ENCODE assay signal across 19 cellular contexts in the genomic region with DNA sequence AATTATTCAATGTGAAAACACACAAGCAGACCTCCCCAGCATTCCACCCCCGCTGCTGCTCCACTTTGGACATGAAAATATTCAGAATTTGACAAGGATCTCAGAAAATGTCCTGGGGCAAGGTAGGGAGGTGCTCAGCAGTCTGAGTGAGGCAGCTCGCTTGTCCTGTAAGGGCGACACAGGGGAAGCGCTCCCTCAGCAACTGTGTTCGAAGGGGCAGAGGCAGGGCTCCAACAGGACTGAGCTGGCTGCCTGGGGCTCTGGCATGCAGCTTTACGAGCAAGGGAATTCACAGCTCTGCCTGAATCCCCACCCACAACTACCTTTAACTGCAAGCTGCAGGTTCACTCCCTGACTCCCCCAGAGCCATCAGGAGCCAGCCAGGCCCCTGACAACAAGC.
DNase-seq lines count a peak whose midpoint lies in the region; ATAC-seq and TF ChIP-seq lines count a peak whose summit lies in the region.
"Had no signal": no experiment of that assay in that cellular context is flagged by ENCODE, and none has a peak within 500 bp of the region (broad histone marks: within the 10 kb centered on the region; RNA-seq: fewer than 3 reads in every experiment).

No MANE protein-coding gene starts in this region.

- no peak overlapping the region for H4K91ac ChIP-seq in H9 (ENCODE audit: insufficient read length, low read depth, low read length)

- H3K36me3 Mint-ChIP-seq in H9 (ENCODE audit: insufficient read depth in 1 of 3, low read depth in 3 of 3): peaks cover 0 to 14% (median 3%) of the 10 kb centered on the region in 3 experiments; a peak in 3 of 7 replicates
- H3K36me3 Mint-ChIP-seq in MCF 10A (ENCODE audit: insufficient read depth, unreplicated experiment): no peaks in the 10 kb centered on the region

- CTCF ChIA-PET in MCF 10A (lab: Yijun Ruan, JAX): interaction anchor here (0.6 kb wide), 1 partner anchor 11 kb away, joined by 3 read pairs; no protein-coding TSS in a partner anchor

- H2BK12ac ChIP-seq in H9 (ENCODE audit: insufficient read length, low read depth, low read length): no peak overlapping the region

- H3K27ac ChIP-seq in H9 (ENCODE audit: insufficient read length, low read depth, low read length): no peak overlapping the region
- no peak overlapping the region for H3K27ac ChIP-seq in hepatocyte

- no peak for TF ChIP-seq CTCF in H9 (conservative IDR thresholded peaks at IDR 0.05)
- no peak for TF ChIP-seq CTCF in MCF 10A (IDR thresholded peaks at IDR 0.05; ENCODE audit: unreplicated experiment)
- TF ChIP-seq CTCF in hepatocyte (IDR thresholded peaks at IDR 0.05; ENCODE audit: poor library complexity): no peak
- TF ChIP-seq CTCF in omental fat pad (IDR thresholded peaks at IDR 0.05): no peak
- TF ChIP-seq CTCF in GM10266 (IDR thresholded peaks at IDR 0.05; ENCODE audit: control insufficient read depth, insufficient read depth, low read depth, missing control alignments): no peak

- H3K4me2 ChIP-seq in H9 (ENCODE audit: insufficient read depth, insufficient read length, low read length) (no peak overlapping the region), hepatocyte (no peak overlapping the region)

- no peak overlapping the region for H2AK5ac ChIP-seq in H9 (ENCODE audit: insufficient read length, low read length)

- H3K27me3 Mint-ChIP-seq in H9 (ENCODE audit: low read depth) (no peaks in the 10 kb centered on the region; the same call in none of the 2 replicates), MCF 10A (ENCODE audit: insufficient read depth, unreplicated experiment) (no peaks in the 10 kb centered on the region)
- H3K27me3 Mint-ChIP-seq: activated CD4-positive, alpha-beta T cell treated with anti-CD3 and anti-CD28 coated beads, Interleukin-2, amount 10 ng/mL, durations not matched to agents 24 days and 14 days; CD8-positive, alpha-beta memory T cell had no signal

- no peak overlapping the region for H3K14ac ChIP-seq in H9 (ENCODE audit: insufficient read depth, low read length)

- H3K27me3 ChIP-seq in H9 (ENCODE audit: insufficient read depth, low read length) (no peaks in the 10 kb centered on the region), hepatocyte (no peaks in the 10 kb centered on the region)

- no peak overlapping the region for H2BK5ac ChIP-seq in H9 (ENCODE audit: insufficient read length, low read length)

- no peaks in the 10 kb centered on the region for H3K79me1 ChIP-seq in H9 (ENCODE audit: insufficient read depth, low read depth, low read length, poor library complexity, severe bottlenecking)

- peak; percentile 36 for ATAC-seq in omental fat pad (ENCODE audit: low FRiP score)
- ATAC-seq: mucosa of descending colon had no signal

- no peak overlapping the region for H3K4ac ChIP-seq in H9 (ENCODE audit: low read depth, low read length)

- no peaks in the 10 kb centered on the region for H3K9me3 ChIP-seq in H9 (ENCODE audit: control insufficient read depth, low read depth, low read length)
- no peaks in the 10 kb centered on the region for H3K9me3 ChIP-seq in hepatocyte (ENCODE audit: low read depth)
- H3K9me3 ChIP-seq: mucosa of descending colon had no signal

- POLR2A ChIA-PET in MCF 10A (lab: Yijun Ruan, JAX): no interaction called here

- H3K4me1 Mint-ChIP-seq in H9 (peaks cover 13 to 22% of the 10 kb centered on the region in 2 experiments), MCF 10A (ENCODE audit: insufficient read depth, unreplicated experiment) (peaks cover 37% of the 10 kb centered on the region)
- H3K4me1 Mint-ChIP-seq: activated CD4-positive, alpha-beta T cell treated with anti-CD3 and anti-CD28 coated beads, Interleukin-2, amount 10 ng/mL, durations not matched to agents 24 days and 14 days; CD8-positive, alpha-beta memory T cell had no signal

- intact Hi-C loops in MCF 10A (cut with micrococcal nuclease): no loop called here

- peak; percentile 71 for DNase-seq in H9
- peak; percentile 54 for DNase-seq in MCF 10A (ENCODE audit: unreplicated experiment)
- DNase-seq in hepatocyte (ENCODE audit: low spot score): peak; percentile 26
- DNase-seq in omental fat pad (ENCODE audit: low spot score): no peak
- DNase-seq in dermis blood vessel endothelial cell: no peak
- DNase-seq in NOMO-1 (lab: John Stamatoyannopoulos, UW; ENCODE audit: unreplicated experiment in 2 of 2): no peak
- no peak for DNase-seq in activated T-cell treated with anti-CD3 and anti-CD28 coated beads, Interleukin-2, amount 50 U/mL, for 48 hours
- DNase-seq in GM10266 (ENCODE audit: extremely low spot score): no peak
- DNase-seq: activated CD4-positive, alpha-beta T cell treated with anti-CD3 and anti-CD28 coated beads, Interleukin-2, amount 10 ng/mL, durations not matched to agents 24 days and 14 days; activated naive CD4-positive, alpha-beta T cell treated with Interleukin-2 at 50 U/mL for 16 hours; CD8-positive, alpha-beta memory T cell; cortex of kidney; mucosa of descending colon; NCI-H1048; NCI-H2081; NCI-H510A treated with DMSO at 0.1 percent for 48 hours; nucleus accumbens; stimulated activated CD4-positive, alpha-beta T cell treated with anti-CD3 and anti-CD28 coated beads, Interleukin-4, amount 100 ng/mL, for 24 hours; substantia nigra had no signal

- H3K9me3 Mint-ChIP-seq in H9 (peaks cover 0 to 8% of the 10 kb centered on the region in 2 experiments; a peak in 1 of 5 replicates), MCF 10A (ENCODE audit: unreplicated experiment) (no peaks in the 10 kb centered on the region)
- H3K9me3 Mint-ChIP-seq: activated CD4-positive, alpha-beta T cell treated with anti-CD3 and anti-CD28 coated beads, Interleukin-2, amount 10 ng/mL, durations not matched to agents 24 days and 14 days had no signal

- no peaks in the 10 kb centered on the region for H3K79me2 ChIP-seq in H9 (ENCODE audit: insufficient read depth, low read length)
- no peaks in the 10 kb centered on the region for H3K79me2 ChIP-seq in hepatocyte

- no peak overlapping the region for H3K4me3 Mint-ChIP-seq in H9
- no peak overlapping the region for H3K4me3 Mint-ChIP-seq in MCF 10A (ENCODE audit: unreplicated experiment)
- H3K4me3 Mint-ChIP-seq: activated CD4-positive, alpha-beta T cell treated with anti-CD3 and anti-CD28 coated beads, Interleukin-2, amount 10 ng/mL, durations not matched to agents 24 days and 14 days; CD8-positive, alpha-beta memory T cell had no signal

- no peak overlapping the region for H3K56ac ChIP-seq in H9 (ENCODE audit: insufficient read length, low read depth, low read length)

- no peaks in the 10 kb centered on the region for H3K9me2 ChIP-seq in hepatocyte (replicated peaks; ENCODE audit: insufficient read depth)

- no peak overlapping the region for H2BK15ac ChIP-seq in H9 (ENCODE audit: low read depth, low read length)

- no peak overlapping the region for H2BK120ac ChIP-seq in H9 (ENCODE audit: low read depth, low read length, poor library complexity, severe bottlenecking)

- H4K5ac ChIP-seq in H9 (ENCODE audit: insufficient read length, low read depth, low read length): no peak overlapping the region

- no peak overlapping the region for H3K18ac ChIP-seq in H9 (ENCODE audit: insufficient read length, low read depth, low read length)

- H4K20me1 ChIP-seq in H9 (ENCODE audit: control insufficient read depth, insufficient read depth, insufficient read length): no peaks in the 10 kb centered on the region
- no peaks in the 10 kb centered on the region for H4K20me1 ChIP-seq in hepatocyte (ENCODE audit: insufficient read depth, poor library complexity, severe bottlenecking)

- no peak overlapping the region for H2AFZ ChIP-seq in H9 (ENCODE audit: low read length)
- H2AFZ ChIP-seq in hepatocyte: no peak overlapping the region

- H3K23ac ChIP-seq in H9 (ENCODE audit: insufficient read length, low read depth, low read length): no peak overlapping the region

- H3K9ac ChIP-seq in H9 (ENCODE audit: extremely low read depth, insufficient read length, low read length): no peak overlapping the region

- H3K36me3 ChIP-seq in hepatocyte (replicated peaks; ENCODE audit: insufficient read depth, low read depth): no peaks in the 10 kb centered on the region

- no peak overlapping the region for H3K4me3 ChIP-seq in hepatocyte
- H3K4me3 ChIP-seq: mucosa of descending colon had no signal

- H3K4me1 ChIP-seq in H9 (ENCODE audit: insufficient read depth, low read length): no peaks in the 10 kb centered on the region
- no peaks in the 10 kb centered on the region for H3K4me1 ChIP-seq in hepatocyte (ENCODE audit: insufficient read depth)

- H3K27ac Mint-ChIP-seq in H9 (peak overlapping the region in 1 of 3 experiments; percentile 46; a peak in 1 of 7 replicates), MCF 10A (ENCODE audit: low read depth, unreplicated experiment) (no peak overlapping the region)
- H3K27ac Mint-ChIP-seq: activated CD4-positive, alpha-beta T cell treated with anti-CD3 and anti-CD28 coated beads, Interleukin-2, amount 10 ng/mL, durations not matched to agents 24 days and 14 days had no signal

- no peak overlapping the region for H2BK20ac ChIP-seq in H9 (ENCODE audit: low read depth, low read length, poor library complexity, severe bottlenecking)

- no TSS peak for BruUV-seq in MCF 10A (replicated peaks; lab: Mats Ljungman, UMichigan)

- no peak overlapping the region for H3T11ph ChIP-seq in H9 (ENCODE audit: low read length)

- H3K23me2 ChIP-seq in H9 (ENCODE audit: insufficient read length, low read depth, low read length, poor library complexity, severe bottlenecking): no peaks in the 10 kb centered on the region

- WGBS in H9 (ENCODE audit: extremely low coverage, insufficient read length, low lambda C conversion rate): no CpG with 5 or more reads among the region's 6 CpGs
- WGBS in hepatocyte (ENCODE audit: low lambda C conversion rate, missing lambda C conversion rate): 50% methylated on average over 6 of the region's 6 CpGs

- H4K8ac ChIP-seq in H9 (replicated peaks; ENCODE audit: insufficient read length, low read depth, low read length): no peak overlapping the region

Comparison
In these comparisons a context has a peak if more than half of its experiments do, and no peak if none do; other contexts are left out.
1. DNase-seq: peak in H9 (single experiment), MCF 10A (single experiment) and hepatocyte (single experiment); none in omental fat pad (single experiment), dermis blood vessel endothelial cell (single experiment), NOMO-1 (0 of 2), activated T-cell treated with anti-CD3 and anti-CD28 coated beads, Interleukin-2, amount 50 U/mL, for 48 hours (0 of 2) and GM10266 (single experiment).